In genomic region chr1:204791453-204792366, GRCh38 we compare ENCODE assay signal across 1 cellular context.
TF ChIP-seq lines count a peak whose summit lies in the region.

No MANE protein-coding gene starts in this region.

TF ChIP-seq in neural cell, 6 proteins besides CTCF, POLR2A, EP300 and RAD21 (continued from another document):
- TF ChIP-seq REST (IDR thresholded peaks at IDR 0.05; ENCODE audit: borderline replicate concordance): no peak
- TF ChIP-seq SMC3 (conservative IDR thresholded peaks at IDR 0.05; ENCODE audit: poor library complexity): peak; percentile 39
